Comparison of ENCODE assay signal across 1 cellular context in the genomic region with DNA sequence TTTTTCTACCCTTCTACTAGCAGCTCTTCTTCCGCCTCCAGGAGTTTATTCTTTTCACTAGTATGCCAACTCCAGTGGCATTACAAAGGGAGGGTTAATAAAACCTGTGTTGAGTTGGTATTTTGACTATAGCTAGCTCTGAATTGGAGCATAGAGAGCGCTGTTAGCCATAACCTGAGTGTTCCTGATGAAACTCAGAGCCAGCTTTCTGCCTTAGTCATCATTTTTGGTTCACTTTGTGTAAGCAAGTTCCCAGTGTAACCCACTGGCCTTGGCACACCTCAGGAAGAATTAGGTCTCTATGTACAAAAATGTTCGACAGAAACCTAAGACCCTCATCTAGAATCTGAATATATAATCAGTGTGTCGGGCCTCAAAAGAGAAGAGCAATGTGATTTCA.
A peak's percentile ranks its signal among the peaks of the same experiment; 100 is the strongest.
TF ChIP-seq lines count a peak whose summit lies in the region.

No MANE protein-coding gene starts in this region.

TF ChIP-seq in IMR-90, 13 proteins besides CTCF, POLR2A, EP300 and RAD21:
- TF ChIP-seq MXI1 (IDR thresholded peaks at IDR 0.05; ENCODE audit: borderline replicate concordance, low read depth, low read length) (no peak), BHLHE40 (IDR thresholded peaks at IDR 0.05; ENCODE audit: low read depth, low read length) (no peak), RCOR1 (IDR thresholded peaks at IDR 0.05; ENCODE audit: insufficient replicate concordance, low read length) (no peak), MAFK (IDR thresholded peaks at IDR 0.05; ENCODE audit: low read depth, low read length) (peak; percentile 95), CHD1 (IDR thresholded peaks at IDR 0.05; ENCODE audit: low read depth, low read length) (no peak), CEBPB (IDR thresholded peaks at IDR 0.05; ENCODE audit: low read depth, low read length) (no peak)
- TF ChIP-seq, protein P1, sequence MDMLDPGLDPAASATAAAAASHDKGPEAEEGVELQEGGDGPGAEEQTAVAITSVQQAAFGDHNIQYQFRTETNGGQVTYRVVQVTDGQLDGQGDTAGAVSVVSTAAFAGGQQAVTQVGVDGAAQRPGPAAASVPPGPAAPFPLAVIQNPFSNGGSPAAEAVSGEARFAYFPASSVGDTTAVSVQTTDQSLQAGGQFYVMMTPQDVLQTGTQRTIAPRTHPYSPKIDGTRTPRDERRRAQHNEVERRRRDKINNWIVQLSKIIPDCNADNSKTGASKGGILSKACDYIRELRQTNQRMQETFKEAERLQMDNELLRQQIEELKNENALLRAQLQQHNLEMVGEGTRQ (IDR thresholded peaks at IDR 0.05; ENCODE audit: low read depth, low read length) = no peak
